In the genomic region with DNA sequence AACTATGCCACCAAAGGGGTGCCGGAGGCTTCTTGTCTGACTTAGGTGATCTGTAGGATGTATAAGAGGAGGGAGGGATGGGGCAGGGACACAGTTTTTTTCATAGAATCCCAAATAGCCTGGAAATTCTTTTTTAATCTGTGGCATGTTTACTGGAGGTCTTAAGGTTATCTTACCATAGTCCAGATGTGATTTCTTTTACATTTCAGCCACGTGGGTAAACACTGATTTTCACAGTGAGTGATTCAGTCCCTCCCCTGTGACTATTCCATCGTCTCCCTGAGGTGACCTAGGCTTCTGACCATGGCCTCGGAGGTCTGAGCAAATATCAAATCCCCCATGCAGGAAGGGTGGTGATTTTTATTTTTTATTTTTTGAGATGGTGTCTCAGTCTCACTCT, we compare ENCODE assay signal across 2 cellular contexts.
TF ChIP-seq lines count a peak whose summit lies in the region.

No MANE protein-coding gene starts in this region.

TF ChIP-seq in GM23338, 12 proteins besides CTCF, POLR2A, EP300 and RAD21 (continued from another document):
- TF ChIP-seq, protein P1, sequence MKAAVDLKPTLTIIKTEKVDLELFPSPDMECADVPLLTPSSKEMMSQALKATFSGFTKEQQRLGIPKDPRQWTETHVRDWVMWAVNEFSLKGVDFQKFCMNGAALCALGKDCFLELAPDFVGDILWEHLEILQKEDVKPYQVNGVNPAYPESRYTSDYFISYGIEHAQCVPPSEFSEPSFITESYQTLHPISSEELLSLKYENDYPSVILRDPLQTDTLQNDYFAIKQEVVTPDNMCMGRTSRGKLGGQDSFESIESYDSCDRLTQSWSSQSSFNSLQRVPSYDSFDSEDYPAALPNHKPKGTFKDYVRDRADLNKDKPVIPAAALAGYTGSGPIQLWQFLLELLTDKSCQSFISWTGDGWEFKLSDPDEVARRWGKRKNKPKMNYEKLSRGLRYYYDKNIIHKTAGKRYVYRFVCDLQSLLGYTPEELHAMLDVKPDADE (IDR thresholded peaks at IDR 0.05), result no peak
- TF ChIP-seq EZH2 (IDR thresholded peaks at IDR 0.05; ENCODE audit: low read depth, unreplicated experiment) (no peak), EZH2phosphoT487 (IDR thresholded peaks at IDR 0.05; ENCODE audit: unreplicated experiment) (no peak), ZNF331 (CRISPR knock-in tag; IDR thresholded peaks at IDR 0.05; ENCODE audit: low read depth) (no peak), JUNB (IDR thresholded peaks at IDR 0.05; ENCODE audit: unreplicated experiment) (no peak), STAT1 (IDR thresholded peaks at IDR 0.05; ENCODE audit: unreplicated experiment) (no peak)
- TF ChIP-seq, protein P2, sequence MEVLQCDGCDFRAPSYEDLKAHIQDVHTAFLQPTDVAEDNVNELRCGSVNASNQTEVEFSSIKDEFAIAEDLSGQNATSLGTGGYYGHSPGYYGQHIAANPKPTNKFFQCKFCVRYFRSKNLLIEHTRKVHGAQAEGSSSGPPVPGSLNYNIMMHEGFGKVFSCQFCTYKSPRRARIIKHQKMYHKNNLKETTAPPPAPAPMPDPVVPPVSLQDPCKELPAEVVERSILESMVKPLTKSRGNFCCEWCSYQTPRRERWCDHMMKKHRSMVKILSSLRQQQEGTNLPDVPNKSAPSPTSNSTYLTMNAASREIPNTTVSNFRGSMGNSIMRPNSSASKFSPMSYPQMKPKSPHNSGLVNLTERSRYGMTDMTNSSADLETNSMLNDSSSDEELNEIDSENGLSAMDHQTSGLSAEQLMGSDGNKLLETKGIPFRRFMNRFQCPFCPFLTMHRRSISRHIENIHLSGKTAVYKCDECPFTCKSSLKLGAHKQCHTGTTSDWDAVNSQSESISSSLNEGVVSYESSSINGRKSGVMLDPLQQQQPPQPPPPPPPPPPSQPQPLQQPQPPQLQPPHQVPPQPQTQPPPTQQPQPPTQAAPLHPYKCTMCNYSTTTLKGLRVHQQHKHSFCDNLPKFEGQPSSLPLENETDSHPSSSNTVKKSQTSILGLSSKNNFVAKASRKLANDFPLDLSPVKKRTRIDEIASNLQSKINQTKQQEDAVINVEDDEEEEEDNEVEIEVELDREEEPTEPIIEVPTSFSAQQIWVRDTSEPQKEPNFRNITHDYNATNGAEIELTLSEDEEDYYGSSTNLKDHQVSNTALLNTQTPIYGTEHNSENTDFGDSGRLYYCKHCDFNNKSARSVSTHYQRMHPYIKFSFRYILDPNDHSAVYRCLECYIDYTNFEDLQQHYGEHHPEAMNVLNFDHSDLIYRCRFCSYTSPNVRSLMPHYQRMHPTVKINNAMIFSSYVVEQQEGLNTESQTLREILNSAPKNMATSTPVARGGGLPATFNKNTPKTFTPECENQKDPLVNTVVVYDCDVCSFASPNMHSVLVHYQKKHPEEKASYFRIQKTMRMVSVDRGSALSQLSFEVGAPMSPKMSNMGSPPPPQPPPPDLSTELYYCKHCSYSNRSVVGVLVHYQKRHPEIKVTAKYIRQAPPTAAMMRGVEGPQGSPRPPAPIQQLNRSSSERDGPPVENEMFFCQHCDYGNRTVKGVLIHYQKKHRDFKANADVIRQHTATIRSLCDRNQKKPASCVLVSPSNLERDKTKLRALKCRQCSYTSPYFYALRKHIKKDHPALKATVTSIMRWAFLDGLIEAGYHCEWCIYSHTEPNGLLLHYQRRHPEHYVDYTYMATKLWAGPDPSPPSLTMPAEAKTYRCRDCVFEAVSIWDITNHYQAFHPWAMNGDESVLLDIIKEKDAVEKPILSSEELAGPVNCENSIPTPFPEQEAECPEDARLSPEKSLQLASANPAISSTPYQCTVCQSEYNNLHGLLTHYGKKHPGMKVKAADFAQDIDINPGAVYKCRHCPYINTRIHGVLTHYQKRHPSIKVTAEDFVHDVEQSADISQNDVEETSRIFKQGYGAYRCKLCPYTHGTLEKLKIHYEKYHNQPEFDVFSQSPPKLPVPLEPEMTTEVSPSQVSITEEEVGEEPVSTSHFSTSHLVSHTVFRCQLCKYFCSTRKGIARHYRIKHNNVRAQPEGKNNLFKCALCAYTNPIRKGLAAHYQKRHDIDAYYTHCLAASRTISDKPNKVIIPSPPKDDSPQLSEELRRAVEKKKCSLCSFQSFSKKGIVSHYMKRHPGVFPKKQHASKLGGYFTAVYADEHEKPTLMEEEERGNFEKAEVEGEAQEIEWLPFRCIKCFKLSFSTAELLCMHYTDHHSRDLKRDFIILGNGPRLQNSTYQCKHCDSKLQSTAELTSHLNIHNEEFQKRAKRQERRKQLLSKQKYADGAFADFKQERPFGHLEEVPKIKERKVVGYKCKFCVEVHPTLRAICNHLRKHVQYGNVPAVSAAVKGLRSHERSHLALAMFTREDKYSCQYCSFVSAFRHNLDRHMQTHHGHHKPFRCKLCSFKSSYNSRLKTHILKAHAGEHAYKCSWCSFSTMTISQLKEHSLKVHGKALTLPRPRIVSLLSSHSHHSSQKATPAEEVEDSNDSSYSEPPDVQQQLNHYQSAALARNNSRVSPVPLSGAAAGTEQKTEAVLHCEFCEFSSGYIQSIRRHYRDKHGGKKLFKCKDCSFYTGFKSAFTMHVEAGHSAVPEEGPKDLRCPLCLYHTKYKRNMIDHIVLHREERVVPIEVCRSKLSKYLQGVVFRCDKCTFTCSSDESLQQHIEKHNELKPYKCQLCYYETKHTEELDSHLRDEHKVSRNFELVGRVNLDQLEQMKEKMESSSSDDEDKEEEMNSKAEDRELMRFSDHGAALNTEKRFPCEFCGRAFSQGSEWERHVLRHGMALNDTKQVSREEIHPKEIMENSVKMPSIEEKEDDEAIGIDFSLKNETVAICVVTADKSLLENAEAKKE (CRISPR knock-in tag; IDR thresholded peaks at IDR 0.05), result no peak
- TF ChIP-seq, protein P3, sequence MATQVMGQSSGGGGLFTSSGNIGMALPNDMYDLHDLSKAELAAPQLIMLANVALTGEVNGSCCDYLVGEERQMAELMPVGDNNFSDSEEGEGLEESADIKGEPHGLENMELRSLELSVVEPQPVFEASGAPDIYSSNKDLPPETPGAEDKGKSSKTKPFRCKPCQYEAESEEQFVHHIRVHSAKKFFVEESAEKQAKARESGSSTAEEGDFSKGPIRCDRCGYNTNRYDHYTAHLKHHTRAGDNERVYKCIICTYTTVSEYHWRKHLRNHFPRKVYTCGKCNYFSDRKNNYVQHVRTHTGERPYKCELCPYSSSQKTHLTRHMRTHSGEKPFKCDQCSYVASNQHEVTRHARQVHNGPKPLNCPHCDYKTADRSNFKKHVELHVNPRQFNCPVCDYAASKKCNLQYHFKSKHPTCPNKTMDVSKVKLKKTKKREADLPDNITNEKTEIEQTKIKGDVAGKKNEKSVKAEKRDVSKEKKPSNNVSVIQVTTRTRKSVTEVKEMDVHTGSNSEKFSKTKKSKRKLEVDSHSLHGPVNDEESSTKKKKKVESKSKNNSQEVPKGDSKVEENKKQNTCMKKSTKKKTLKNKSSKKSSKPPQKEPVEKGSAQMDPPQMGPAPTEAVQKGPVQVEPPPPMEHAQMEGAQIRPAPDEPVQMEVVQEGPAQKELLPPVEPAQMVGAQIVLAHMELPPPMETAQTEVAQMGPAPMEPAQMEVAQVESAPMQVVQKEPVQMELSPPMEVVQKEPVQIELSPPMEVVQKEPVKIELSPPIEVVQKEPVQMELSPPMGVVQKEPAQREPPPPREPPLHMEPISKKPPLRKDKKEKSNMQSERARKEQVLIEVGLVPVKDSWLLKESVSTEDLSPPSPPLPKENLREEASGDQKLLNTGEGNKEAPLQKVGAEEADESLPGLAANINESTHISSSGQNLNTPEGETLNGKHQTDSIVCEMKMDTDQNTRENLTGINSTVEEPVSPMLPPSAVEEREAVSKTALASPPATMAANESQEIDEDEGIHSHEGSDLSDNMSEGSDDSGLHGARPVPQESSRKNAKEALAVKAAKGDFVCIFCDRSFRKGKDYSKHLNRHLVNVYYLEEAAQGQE (IDR thresholded peaks at IDR 0.05; ENCODE audit: unreplicated experiment), result no peak

TF ChIP-seq in IMR-90, 13 proteins besides CTCF, POLR2A, EP300 and RAD21 (continued from another document):
- TF ChIP-seq USF2 (IDR thresholded peaks at IDR 0.05; ENCODE audit: low read depth, low read length) (no peak), FOS (IDR thresholded peaks at IDR 0.05; ENCODE audit: low read depth, low read length) (no peak), MAFK (IDR thresholded peaks at IDR 0.05; ENCODE audit: low read depth, low read length) (no peak)
